ENCODE assay signal across 8 cellular contexts in the genomic region with DNA sequence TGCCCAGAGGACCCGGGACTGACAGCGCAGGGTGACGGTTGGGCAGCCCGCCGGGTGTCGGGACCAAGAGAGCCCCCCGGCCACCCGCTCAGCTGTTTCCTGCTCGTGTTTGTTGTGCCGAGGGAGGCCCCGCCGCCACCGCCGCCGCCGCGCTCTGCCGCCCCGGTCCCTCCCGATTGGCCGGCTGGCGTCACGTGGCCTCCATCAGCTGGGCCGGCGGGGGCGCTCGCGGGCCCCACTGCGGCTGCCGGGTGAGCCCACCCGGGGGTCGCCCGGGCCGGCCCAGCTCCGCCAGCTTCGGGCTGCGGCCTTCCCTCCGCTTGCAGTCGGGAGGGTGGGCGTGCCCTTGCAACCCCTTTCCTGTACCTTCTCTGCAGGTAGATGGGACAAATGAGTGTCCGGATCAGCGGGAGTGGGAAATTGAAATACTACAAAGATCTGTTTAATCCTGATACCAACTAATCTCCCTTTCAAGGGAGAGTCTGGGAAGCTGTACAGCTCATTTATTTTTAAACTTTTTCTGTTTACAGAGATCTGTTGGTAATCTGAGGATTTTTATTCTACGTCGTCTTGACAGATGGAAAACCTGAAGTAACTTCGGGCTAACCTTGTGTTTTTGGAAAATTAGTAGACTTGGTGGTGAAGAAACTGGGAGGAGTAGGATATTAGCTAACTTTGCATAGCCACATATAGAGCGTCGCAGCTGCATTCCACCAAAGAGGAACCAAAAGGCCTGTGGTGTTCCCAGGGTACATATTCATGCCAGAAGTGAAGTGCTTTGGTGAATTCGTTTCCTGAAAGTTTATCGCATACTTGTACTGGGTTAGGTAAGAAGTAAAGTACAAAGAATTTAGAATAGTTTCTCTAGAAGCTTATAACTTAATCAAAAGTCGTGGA. TPM values are rescaled to one million over a fixed set of nuclear protein-coding genes. Genes with fewer than 3 reads are reported as not detected.
DNase-seq lines count a peak whose midpoint lies in the region; TF ChIP-seq lines count a peak whose summit lies in the region.

No MANE protein-coding gene starts in this region.

- no peaks in the 10 kb centered on the region for H3K9me3 Mint-ChIP-seq in nephron
- H3K9me3 Mint-ChIP-seq in stimulated activated naive CD8-positive, alpha-beta T cell treated with anti-CD3 and anti-CD28 coated beads, Interleukin-15, Interleukin-2, amounts not matched to agents 100 ng/mL and 50 ng/mL, for 24 hours, result no peaks in the 10 kb centered on the region

- H3K36me3 ChIP-seq in Peyer's patch, result peaks cover 0 to 6% (median 0%) of the 10 kb centered on the region in 3 donors

- DNase-seq in AG10803 (ENCODE audit: low read depth) (peak; percentile 61), HPDE6-E6E7 (ENCODE audit: extremely low spot score) (peak; percentile 64), Peyer's patch (peak; percentile 87 to 91 (median 90)), fibroblast of pulmonary artery (ENCODE audit: low read depth) (peak; percentile 58)
- DNase-seq in activated T-helper 9 cell treated with anti-CD3 and anti-CD28 coated beads, Interleukin-2, amount 50 U/mL, for 16 hours (ENCODE audit: low read depth), result peak; percentile 68

- H3K9me3 ChIP-seq in Peyer's patch, result no peaks in the 10 kb centered on the region

- H3K4me3 ChIP-seq in AG10803 (ENCODE audit: low read length) (peak overlapping the region; percentile 77), Peyer's patch (peak overlapping the region; percentile 96 to 99 (median 98)), fibroblast of pulmonary artery (replicated peaks; ENCODE audit: low read depth, low read length) (peak overlapping the region; percentile 82)

- peak overlapping the region; percentile 99 to 100 (median 100) for H3K27ac ChIP-seq in Peyer's patch

- H3K4me1 Mint-ChIP-seq in nephron, result peaks cover 50% of the 10 kb centered on the region
- peaks cover 72% of the 10 kb centered on the region for H3K4me1 Mint-ChIP-seq in stimulated activated naive CD8-positive, alpha-beta T cell treated with anti-CD3 and anti-CD28 coated beads, Interleukin-15, Interleukin-2, amounts not matched to agents 100 ng/mL and 50 ng/mL, for 24 hours (ENCODE audit: low read depth)

- H3K27me3 Mint-ChIP-seq in nephron (ENCODE audit: low read depth), result peaks cover 3% of the 10 kb centered on the region
- no peaks in the 10 kb centered on the region for H3K27me3 Mint-ChIP-seq in stimulated activated naive CD8-positive, alpha-beta T cell treated with anti-CD3 and anti-CD28 coated beads, Interleukin-15, Interleukin-2, amounts not matched to agents 100 ng/mL and 50 ng/mL, for 24 hours

- TF ChIP-seq CTCF in AG10803 (conservative IDR thresholded peaks at IDR 0.05; ENCODE audit: low read length), result no peak
- TF ChIP-seq CTCF in Peyer's patch (IDR thresholded peaks at IDR 0.05), result peak in 5 of 6 experiments; percentile 36 to 72 (median 54)
- TF ChIP-seq CTCF in fibroblast of pulmonary artery (IDR thresholded peaks at IDR 0.05; ENCODE audit: low read length, missing control alignments), result no peak
- peak; percentile 30 to 60 (median 49) for TF ChIP-seq CTCF in nephron (IDR thresholded peaks at IDR 0.05; ENCODE audit: unreplicated experiment in 3 of 3)

- peak; percentile 37 for TF ChIP-seq POLR2A in GM19099 (IDR thresholded peaks at IDR 0.05; ENCODE audit: extremely low read depth, insufficient read length, low read depth)
- TF ChIP-seq POLR2A in Peyer's patch (IDR thresholded peaks at IDR 0.05), result peak; percentile 29 to 50

- H3K27ac Mint-ChIP-seq in nephron, result peak overlapping the region; percentile 52 to 84 (median 83)
- H3K27ac Mint-ChIP-seq in stimulated activated naive CD8-positive, alpha-beta T cell treated with anti-CD3 and anti-CD28 coated beads, Interleukin-15, Interleukin-2, amounts not matched to agents 100 ng/mL and 50 ng/mL, for 24 hours, result peak overlapping the region; percentile 59

- H3K27me3 ChIP-seq in Peyer's patch, result no peaks in the 10 kb centered on the region

- peak overlapping the region; percentile 81 to 92 (median 82) for H3K4me3 Mint-ChIP-seq in nephron
- H3K4me3 Mint-ChIP-seq in stimulated activated naive CD8-positive, alpha-beta T cell treated with anti-CD3 and anti-CD28 coated beads, Interleukin-15, Interleukin-2, amounts not matched to agents 100 ng/mL and 50 ng/mL, for 24 hours, result peak overlapping the region; percentile 78

- peaks cover 22% of the 10 kb centered on the region for H3K36me3 Mint-ChIP-seq in nephron (ENCODE audit: low read depth)
- peaks cover 34% of the 10 kb centered on the region for H3K36me3 Mint-ChIP-seq in stimulated activated naive CD8-positive, alpha-beta T cell treated with anti-CD3 and anti-CD28 coated beads, Interleukin-15, Interleukin-2, amounts not matched to agents 100 ng/mL and 50 ng/mL, for 24 hours (ENCODE audit: low read depth)

- peaks cover 0 to 30% (median 18%) of the 10 kb centered on the region in 4 donors for H3K4me1 ChIP-seq in Peyer's patch

RNA-seq across cellular contexts. Expression of gene YPEL5, which starts 1.2 kb away (rescaled TPM):
- total RNA-seq in Peyer's patch, result 10 to 100 TPM; 39.8 to 75.1 (median 59.0) TPM

Comparison
In these comparisons a context has a peak if more than half of its experiments do, and no peak if none do; other contexts are left out.
1. Peak in every context shown above with its lines: DNase-seq, H3K4me3 ChIP-seq and H3K27ac ChIP-seq.
2. CTCF ChIP-seq: peak in Peyer's patch (5 of 6) and nephron (3 of 3); none in AG10803 (single experiment) and fibroblast of pulmonary artery (single experiment).